Comparison of ENCODE assay signal across 20 cellular contexts in genomic region chr1:121418369-121419049, GRCh38.
DNase-seq lines count a peak whose midpoint lies in the region; ATAC-seq, FAIRE-seq and TF ChIP-seq lines count a peak whose summit lies in the region.
"Had no signal": no experiment of that assay in that cellular context is flagged by ENCODE, and none has a peak within 500 bp of the region (broad histone marks: within the 10 kb centered on the region; RNA-seq: fewer than 3 reads in every experiment).

No MANE protein-coding gene starts in this region.

- H3K36me3 ChIP-seq in HepG2 (replicated peaks in 1 of 2; ENCODE audit: control insufficient read depth in 1 of 2, insufficient read depth in 2 of 2, low read length in 2 of 2) = no peaks in the 10 kb centered on the region
- no peaks in the 10 kb centered on the region for H3K36me3 ChIP-seq in right lobe of liver
- no peaks in the 10 kb centered on the region for H3K36me3 ChIP-seq in thyroid gland
- no peaks in the 10 kb centered on the region for H3K36me3 ChIP-seq in osteoblast (ENCODE audit: insufficient read depth, low read length)
- H3K36me3 ChIP-seq: upper lobe of right lung had no signal

- no peaks in the 10 kb centered on the region for H3K27me3 ChIP-seq in HepG2 (ENCODE audit: control insufficient read depth in 1 of 2, insufficient read depth in 2 of 2, low read length in 2 of 2)
- no peaks in the 10 kb centered on the region for H3K27me3 ChIP-seq in right lobe of liver
- H3K27me3 ChIP-seq in thyroid gland = no peaks in the 10 kb centered on the region
- H3K27me3 ChIP-seq in osteoblast (ENCODE audit: insufficient read depth, low read length) = no peaks in the 10 kb centered on the region
- H3K27me3 ChIP-seq: upper lobe of right lung had no signal

- DNase-seq in HepG2 (ENCODE audit: low spot score) (no peak), right lobe of liver (no peak), lower leg skin (ENCODE audit: low spot score in 2 of 2) (no peak), thyroid gland (no peak), osteoblast (ENCODE audit: insufficient read length, low spot score, missing footprints) (no peak)
- DNase-seq: activated CD4-positive, alpha-beta T cell treated with anti-CD3 and anti-CD28 coated beads, Interleukin-2, amount 10 ng/mL, durations not matched to agents 24 days and 14 days; activated CD8-positive, alpha-beta memory T cell treated with anti-CD3 and anti-CD28 coated beads, Interleukin-2, amount 50 U/mL, for 4 hours; activated gamma-delta T cell treated with Interleukin-2 at 50 U/mL for 16 hours; CD4-positive, CD25-positive, alpha-beta regulatory T cell; DMS79 treated with DMSO at 0.1 percent for 48 hours; foreskin melanocyte; NCI-H446; SHP77 treated with DMSO at 0.1 percent for 48 hours; stimulated activated CD4-positive, alpha-beta T cell treated with anti-CD3 and anti-CD28 coated beads, Interleukin-15, amount 100 ng/mL, for 24 hours; stimulated activated naive CD4-positive, alpha-beta T cell treated with Interleukin-2 at 50 U/mL for 16 hours; upper lobe of right lung had no signal

- CTCF ChIA-PET in HepG2 (lab: Yijun Ruan, JAX; ENCODE audit: low intra/inter-chr PET ratio, low total read pairs) = no interaction called here

- H3K4me1 ChIP-seq in HepG2 (ENCODE audit: insufficient read depth, low read length) = no peaks in the 10 kb centered on the region
- H3K4me1 ChIP-seq in right lobe of liver = no peaks in the 10 kb centered on the region
- H3K4me1 ChIP-seq in thyroid gland = no peaks in the 10 kb centered on the region
- H3K4me1 ChIP-seq in osteoblast (ENCODE audit: insufficient read depth, low read length) = no peaks in the 10 kb centered on the region
- H3K4me1 ChIP-seq: upper lobe of right lung had no signal

- TF ChIP-seq POLR2A in HepG2 (IDR thresholded peaks at IDR 0.05; ENCODE audit: insufficient read depth in 1 of 2, low read depth in 2 of 2, low read length in 2 of 2) = no peak
- no peak for TF ChIP-seq POLR2A in right lobe of liver (IDR thresholded peaks at IDR 0.05)
- TF ChIP-seq POLR2A in lower leg skin (IDR thresholded peaks at IDR 0.05) = no peak
- no peak for TF ChIP-seq POLR2A in thyroid gland (IDR thresholded peaks at IDR 0.05)

- H3K9me3 ChIP-seq in HepG2 (ENCODE audit: low read length) (no peaks in the 10 kb centered on the region), right lobe of liver (no peaks in the 10 kb centered on the region), thyroid gland (no peaks in the 10 kb centered on the region), osteoblast (ENCODE audit: low read depth, low read length) (no peaks in the 10 kb centered on the region)
- H3K9me3 ChIP-seq: upper lobe of right lung had no signal

- H2AFZ ChIP-seq in HepG2 (ENCODE audit: low read length) = no peak overlapping the region
- H2AFZ ChIP-seq in osteoblast (ENCODE audit: low read length) = no peak overlapping the region

- no peaks in the 10 kb centered on the region for H4K20me1 ChIP-seq in HepG2 (ENCODE audit: insufficient read depth, low read length)
- H4K20me1 ChIP-seq in osteoblast (ENCODE audit: insufficient read depth, low read length) = no peaks in the 10 kb centered on the region

- POLR2A ChIA-PET in HepG2 (lab: Yijun Ruan, JAX) = no interaction called here

- H3K9ac ChIP-seq in HepG2 (ENCODE audit: insufficient read depth, low read depth, low read length) = no peak overlapping the region

- intact Hi-C loops in HepG2 (cut with micrococcal nuclease; ENCODE audit: unreplicated experiment) = no loop called here
- intact Hi-C loops in right lobe of liver (cut with DNase I) = no loop called here
- intact Hi-C loops in lower leg skin (cut with DNase I; ENCODE audit: low total_unique reads) = no loop called here
- intact Hi-C loops in thyroid gland (cut with DNase I) = no loop called here

- no peak for FAIRE-seq in HepG2 (lab: Jason Lieb, UNC)

- BruUV-seq in HepG2 (replicated peaks; lab: Mats Ljungman, UMichigan) = no TSS peak

- no peak for TF ChIP-seq CTCF in HepG2 (CRISPR knock-in tag; IDR thresholded peaks at IDR 0.05)
- no peak for TF ChIP-seq CTCF in right lobe of liver (IDR thresholded peaks at IDR 0.05)
- no peak for TF ChIP-seq CTCF in VCaP (conservative IDR thresholded peaks at IDR 0.05)
- TF ChIP-seq CTCF in lower leg skin (IDR thresholded peaks at IDR 0.05) = no peak
- TF ChIP-seq CTCF in thyroid gland (IDR thresholded peaks at IDR 0.05) = no peak
- no peak for TF ChIP-seq CTCF in osteoblast (IDR thresholded peaks at IDR 0.05; ENCODE audit: extremely low read depth, low read depth, low read length)

- WGBS in HepG2 (ENCODE audit: low lambda C conversion rate) = 41% methylated on average over 15 of the region's 15 CpGs
- WGBS in right lobe of liver (ENCODE audit: insufficient coverage, low coverage, low lambda C conversion rate, missing lambda C conversion rate) = 83% methylated on average over 12 of the region's 15 CpGs
- WGBS in lower leg skin, 2 donors = 42 to 55% methylated on average over 15 of the region's 15 CpGs
- 82 to 84% methylated on average over 15 of the region's 15 CpGs for WGBS in thyroid gland, 2 donors

- in situ Hi-C loops in HepG2 (cut with HindIII; ENCODE audit: extremely low pct_ligation_motif_present, low pct_unique_long_range_greater_than_20kb) = no loop called here

- H3K79me2 ChIP-seq in HepG2 (ENCODE audit: insufficient read depth, low read length) (no peaks in the 10 kb centered on the region), osteoblast (ENCODE audit: insufficient read depth, low read length) (no peaks in the 10 kb centered on the region)

- H3K4me2 ChIP-seq in HepG2 (ENCODE audit: low read depth, low read length) (0 out of 2 replicates have a peak overlapping the region, but pooled peaks have one; percentile 12), osteoblast (ENCODE audit: insufficient read depth, low read length) (no peak overlapping the region)

- no peak overlapping the region for H3K4me3 ChIP-seq in HepG2 (replicated peaks in 1 of 3; ENCODE audit: insufficient read depth in 1 of 3, low read depth in 2 of 3, low read length in 3 of 3)
- H3K4me3 ChIP-seq in right lobe of liver = no peak overlapping the region
- peak overlapping the region; percentile 8 for H3K4me3 ChIP-seq in iPS-11a (ENCODE audit: low read depth, low read length)
- no peak overlapping the region for H3K4me3 ChIP-seq in lower leg skin (ENCODE audit: low read depth, poor library complexity, severe bottlenecking)
- no peak overlapping the region for H3K4me3 ChIP-seq in thyroid gland (replicated peaks in 1 of 3)
- no peak overlapping the region for H3K4me3 ChIP-seq in osteoblast (ENCODE audit: insufficient read depth, low read length)
- H3K4me3 ChIP-seq: upper lobe of right lung had no signal

- TF ChIP-seq EP300 in HepG2 (IDR thresholded peaks at IDR 0.05; ENCODE audit: low read depth in 2 of 2, low read length in 2 of 2) (no peak), HepG2 (CRISPR knock-in tag; IDR thresholded peaks at IDR 0.05; ENCODE audit: borderline replicate concordance) (no peak)

- ATAC-seq in HepG2 (no peak), right lobe of liver (no peak), HG03342 (IDR thresholded peaks at IDR 0.05; ENCODE audit: unreplicated experiment) (no peak)
- ATAC-seq: natural killer cell treated with Interleukin-12 subunit alpha and Interleukin-12 subunit beta and Interleukin-15 and Interleukin-18, amount 100 ng/mL, for 72 hours; upper lobe of right lung had no signal

- H3K27ac ChIP-seq in HepG2 (ENCODE audit: extremely low read length, insufficient read depth, low read length) (no peak overlapping the region), right lobe of liver (no peak overlapping the region), VCaP (0 out of 2 replicates have a peak overlapping the region, but pooled peaks have one; percentile 14), thyroid gland (no peak overlapping the region), osteoblast (ENCODE audit: low read depth, low read length) (no peak overlapping the region)
- H3K27ac ChIP-seq: upper lobe of right lung had no signal

- no peak for TF ChIP-seq RAD21 in HepG2 (CRISPR knock-in tag; IDR thresholded peaks at IDR 0.05)

TF ChIP-seq in HepG2, 621 proteins besides CTCF, POLR2A, EP300 and RAD21 (continues in another document):
- TF ChIP-seq ATRX (CRISPR knock-in tag; IDR thresholded peaks at IDR 0.05; ENCODE audit: borderline replicate concordance) (no peak), HNRNPK (IDR thresholded peaks at IDR 0.05; ENCODE audit: low read depth, low read length, poor library complexity, severe bottlenecking) (peak; percentile 78), ZNF232 (CRISPR knock-in tag; IDR thresholded peaks at IDR 0.05; ENCODE audit: borderline replicate concordance) (no peak), SAFB2 (CRISPR knock-in tag; IDR thresholded peaks at IDR 0.05; ENCODE audit: borderline replicate concordance, low read depth) (no peak), KDM5A (IDR thresholded peaks at IDR 0.05; ENCODE audit: borderline replicate concordance, low read length) (no peak), PAXIP1 (CRISPR knock-in tag; conservative IDR thresholded peaks at IDR 0.05) (no peak)
